In the genomic region with DNA sequence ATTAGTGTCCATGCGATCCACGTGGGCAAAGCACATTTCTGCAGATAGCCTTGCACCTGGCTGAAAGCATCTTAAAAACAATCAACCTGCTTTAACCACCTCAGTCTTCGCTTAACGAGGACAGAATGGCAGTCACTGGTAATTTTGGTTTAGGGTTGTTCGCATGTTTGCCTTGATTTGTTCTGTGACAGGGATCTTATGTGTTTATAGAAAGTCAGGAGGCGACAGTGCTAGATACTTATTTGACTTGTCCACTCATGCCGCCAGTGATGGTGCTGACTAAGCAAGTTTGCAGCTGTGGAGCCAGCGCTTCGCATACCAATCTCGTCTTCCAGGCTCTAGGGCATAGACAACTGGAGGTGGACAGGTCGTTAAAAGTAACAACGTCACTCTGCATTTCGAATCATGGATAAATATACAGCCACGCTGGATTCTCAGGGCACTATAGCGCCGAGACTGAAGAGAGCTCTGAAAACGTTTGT, we compare ENCODE assay signal across 8 cellular contexts. TPM values are rescaled to one million over a fixed set of nuclear protein-coding genes. Genes with fewer than 3 reads are reported as not detected.
DNase-seq lines count a peak whose midpoint lies in the region; ATAC-seq and TF ChIP-seq lines count a peak whose summit lies in the region.

No MANE protein-coding gene starts in this region.

- H3K4me3 Mint-ChIP-seq in chondrocyte (ENCODE audit: unreplicated experiment), result peak overlapping the region; percentile 91

- 3 to 4% methylated on average over 17 of the region's 17 CpGs for WGBS in aorta, 2 donors

- TF ChIP-seq CTCF in chondrocyte (IDR thresholded peaks at IDR 0.05), result no peak

- peaks cover 2% of the 10 kb centered on the region for H3K27me3 Mint-ChIP-seq in chondrocyte (ENCODE audit: low read depth)

- H3K9me3 ChIP-seq in mononuclear cell (ENCODE audit: low read depth, low read length) (no peaks in the 10 kb centered on the region), aorta (ENCODE audit: control insufficient read depth, low read length) (no peaks in the 10 kb centered on the region)

- H3K27ac Mint-ChIP-seq in chondrocyte (ENCODE audit: unreplicated experiment), result no peak overlapping the region

- H3K36me3 Mint-ChIP-seq in chondrocyte (ENCODE audit: low read depth), result no peaks in the 10 kb centered on the region

- H3K36me3 ChIP-seq in aorta (ENCODE audit: control insufficient read depth in 1 of 2, insufficient read depth in 2 of 2, low read length in 1 of 2), result no peaks in the 10 kb centered on the region

- peaks cover 38% of the 10 kb centered on the region for H3K4me1 ChIP-seq in mononuclear cell (ENCODE audit: insufficient read depth, low read length)
- peaks cover 0 to 7% of the 10 kb centered on the region in 2 donors for H3K4me1 ChIP-seq in aorta (ENCODE audit: control insufficient read depth in 1 of 2, insufficient read depth in 2 of 2, low read length in 2 of 2)

- DNase-seq in EH (ENCODE audit: low read depth) (peak; percentile 56), NCI-H1105 treated with DMSO at 0.1 percent for 48 hours (lab: John Stamatoyannopoulos, UW) (peak; percentile 48), chondrocyte (ENCODE audit: low spot score) (no peak), aorta (no peak), NCI-H1930 (lab: John Stamatoyannopoulos, UW) (no peak)

- H3K4me1 Mint-ChIP-seq in chondrocyte (ENCODE audit: low read depth), result peaks cover 33% of the 10 kb centered on the region

- no peak overlapping the region for H3K27ac ChIP-seq in aorta (ENCODE audit: low read depth in 1 of 2, low read length in 2 of 2)

- H3K27me3 ChIP-seq in mononuclear cell (ENCODE audit: insufficient read depth, low read length) (peaks cover 24% of the 10 kb centered on the region), aorta (ENCODE audit: control insufficient read depth in 1 of 2, insufficient read depth in 2 of 2, low read length in 1 of 2) (no peaks in the 10 kb centered on the region)

- no peak for ATAC-seq in aorta (ENCODE audit: low FRiP score)
- no peak for ATAC-seq in GM21619 (IDR thresholded peaks at IDR 0.05; ENCODE audit: unreplicated experiment)
- ATAC-seq in HG03135 (IDR thresholded peaks at IDR 0.05; ENCODE audit: unreplicated experiment), result no peak

- H3K4me3 ChIP-seq in mononuclear cell (ENCODE audit: low read length) (peak overlapping the region; percentile 91), aorta (ENCODE audit: low read length in 2 of 2) (peak overlapping the region; percentile 80 to 96)

- H3K9me3 Mint-ChIP-seq in chondrocyte (ENCODE audit: low read depth), result no peaks in the 10 kb centered on the region

- intact Hi-C loops in aorta (cut with DNase I), result loop anchor here (1.0 to 10.0 kb wide), 4 partner anchors 68 to 293 kb away; partner anchors contain the start of genes DMTF1 (in 2 of the 2) and ELAPOR2 (in 1 of the 2)

RNA-seq across cellular contexts. Expression of gene TMEM243, which starts 1.2 kb away (rescaled TPM):
- total RNA-seq in chondrocyte, result 22.5 to 27.8 TPM (median 24.7 TPM) in 3 replicates
- total RNA-seq in mononuclear cell, result 157 TPM
- 10 to 100 TPM; 25.3 to 37.7 TPM for total RNA-seq in aorta
- polyA plus RNA-seq in aorta, result 10 to 100 TPM; 16.9 to 46.6 TPM

Comparison
In these comparisons a context has a peak if more than half of its experiments do, and no peak if none do; other contexts are left out.
1. DNase-seq: peak in EH (single experiment) and NCI-H1105 treated with DMSO at 0.1 percent for 48 hours (single experiment); none in chondrocyte (single experiment), aorta (0 of 2) and NCI-H1930 (0 of 2).